In genomic region chr16:70682239-70683145, GRCh38 we compare ENCODE assay signal across 12 cellular contexts. TPM values are rescaled to one million over a fixed set of nuclear protein-coding genes. Genes with fewer than 3 reads are reported as not detected.
DNase-seq lines count a peak whose midpoint lies in the region; ATAC-seq and TF ChIP-seq lines count a peak whose summit lies in the region.
"Had no signal": no experiment of that assay in that cellular context is flagged by ENCODE, and none has a peak within 500 bp of the region (broad histone marks: within the 10 kb centered on the region; RNA-seq: fewer than 3 reads in every experiment).

No MANE protein-coding gene starts in this region.

- peaks cover 21% of the 10 kb centered on the region for H3K4me1 Mint-ChIP-seq in GM23338

- TF ChIP-seq POLR2A in body of pancreas (IDR thresholded peaks at IDR 0.05): no peak

- no peaks in the 10 kb centered on the region for H3K9me2 ChIP-seq in GM23338 (ENCODE audit: insufficient read depth)

- H3K79me2 ChIP-seq in GM23338 (replicated peaks; ENCODE audit: insufficient read depth): no peaks in the 10 kb centered on the region

- H3K27me3 Mint-ChIP-seq in GM23338 (ENCODE audit: insufficient read depth, low read depth, poor library complexity): peaks cover 21% of the 10 kb centered on the region
- H3K27me3 Mint-ChIP-seq: central memory CD8-positive, alpha-beta T cell had no signal

- no peaks in the 10 kb centered on the region for H3K9me3 ChIP-seq in body of pancreas
- H3K9me3 ChIP-seq: neutrophil had no signal

- H2AFZ ChIP-seq in GM23338: no peak overlapping the region

- DNase-seq in GM23338 (ENCODE audit: low spot score): peak; percentile 52
- DNase-seq in body of pancreas: no peak
- peak; percentile 75 for DNase-seq in left lobe of liver (ENCODE audit: low spot score)
- DNase-seq in NCI-H1048 (lab: John Stamatoyannopoulos, UW): no peak
- no peak for DNase-seq in NCI-H82 treated with DMSO at 0.1 percent for 48 hours (lab: John Stamatoyannopoulos, UW; ENCODE audit: unreplicated experiment)
- no peak for DNase-seq in ecto neural progenitor cell (ENCODE audit: low spot score)
- DNase-seq in NCI-H1694 treated with DMSO at 0.1 percent for 48 hours (lab: John Stamatoyannopoulos, UW): no peak
- DNase-seq: NCI-H446, SW 1271 had no signal

- WGBS in body of pancreas, 2 donors: 69 to 70% methylated on average over 14 of the region's 14 CpGs

- no peak overlapping the region for H3K27ac Mint-ChIP-seq in GM23338

- no peak overlapping the region for H3K27ac ChIP-seq in GM23338 (ENCODE audit: low read depth)
- peak overlapping the region in 3 of 4 donors; percentile 45 to 75 (median 52) for H3K27ac ChIP-seq in body of pancreas
- H3K27ac ChIP-seq in skin epidermis: peak overlapping the region in 15 of 21 experiments; percentile 3 to 94 (median 72)
- H3K27ac ChIP-seq: neutrophil had no signal

- ATAC-seq in GM23338 (no peak; the same call in 2 of the 3 replicates), body of pancreas (no peak), left lobe of liver (peak; percentile 46)

- no peak overlapping the region; the same call in 2 of the 3 replicates for H3K4me3 Mint-ChIP-seq in GM23338
- H3K4me3 Mint-ChIP-seq: central memory CD8-positive, alpha-beta T cell had no signal

- H3K4me2 ChIP-seq in GM23338: no peak overlapping the region

- H3K9me3 Mint-ChIP-seq in GM23338: no peaks in the 10 kb centered on the region; the same call in 2 of the 3 replicates
- H3K9me3 Mint-ChIP-seq: central memory CD8-positive, alpha-beta T cell had no signal

- H3K36me3 ChIP-seq in GM23338 (ENCODE audit: insufficient read depth) (no peaks in the 10 kb centered on the region), body of pancreas (replicated peaks in 1 of 2; ENCODE audit: insufficient read depth in 1 of 2, low read depth in 2 of 2) (no peaks in the 10 kb centered on the region)

- peaks cover 15% of the 10 kb centered on the region; the same call in 1 of the 2 replicates for H3F3A ChIP-seq in GM23338 (replicated peaks; ENCODE audit: low read depth)

- intact Hi-C loops in body of pancreas (cut with DNase I): no loop called here

- TF ChIP-seq CTCF in GM23338 (conservative IDR thresholded peaks at IDR 0.05; ENCODE audit: low read depth in 2 of 2): peak in 1 of 2 experiments; percentile 56; a peak in 3 of 4 replicates
- TF ChIP-seq CTCF in body of pancreas (IDR thresholded peaks at IDR 0.05): no peak

- peaks cover 3% of the 10 kb centered on the region; the same call in 1 of the 3 replicates for H3K36me3 Mint-ChIP-seq in GM23338 (ENCODE audit: low read depth)

- peaks cover 4% of the 10 kb centered on the region for H4K20me1 ChIP-seq in GM23338 (replicated peaks; ENCODE audit: insufficient read depth)

- H3K4me3 ChIP-seq in GM23338 (no peak overlapping the region), body of pancreas (no peak overlapping the region), skin epidermis (peak overlapping the region in 1 of 7 experiments; percentile 12)

- H3K27me3 ChIP-seq in GM23338 (ENCODE audit: insufficient read depth) (peaks cover 8% of the 10 kb centered on the region), body of pancreas (no peaks in the 10 kb centered on the region)

- peaks cover 17% of the 10 kb centered on the region for H3K4me1 ChIP-seq in GM23338 (ENCODE audit: insufficient read depth)
- H3K4me1 ChIP-seq in body of pancreas: peaks cover 63% of the 10 kb centered on the region

TF ChIP-seq in GM23338, 12 proteins besides CTCF, POLR2A, EP300 and RAD21 (continues in another document):
- TF ChIP-seq REST (IDR thresholded peaks at IDR 0.05; ENCODE audit: unreplicated experiment): no peak
- TF ChIP-seq ZNF462 (CRISPR knock-in tag; IDR thresholded peaks at IDR 0.05): no peak
- TF ChIP-seq POLR2AphosphoS5 (IDR thresholded peaks at IDR 0.05; ENCODE audit: low read depth): no peak
- TF ChIP-seq ZNF331 (CRISPR knock-in tag; IDR thresholded peaks at IDR 0.05; ENCODE audit: low read depth): no peak

RNA-seq across cellular contexts. Expression of gene MTSS2, which starts 3.4 kb away (rescaled TPM):
- 16.5 and 19.6 TPM in 2 replicates for total RNA-seq in GM23338 (2014; rRNA removed; shearing (Covaris generic))
- polyA plus RNA-seq in GM23338 (2016; fragmentation: Nextera tagmentation; extraction: Ambion mirVana): 1.6 and 1.9 TPM in 2 replicates
- total RNA-seq in body of pancreas (10 to 100 TPM in 1 of 2 donors, 1 to 10 TPM in 1; 8.8 to 23.4 TPM), left lobe of liver (58.1 TPM)

RNA-seq across cellular contexts. Expression of gene IL34, which starts 36.1 kb away (rescaled TPM):
- total RNA-seq in GM23338 (2014; rRNA removed; shearing (Covaris generic)): 4.6 and 6.6 TPM in 2 replicates
- 3.1 and 4.3 TPM in 2 replicates for polyA plus RNA-seq in GM23338 (2016; fragmentation: Nextera tagmentation; extraction: Ambion mirVana)
- 1 to 10 TPM in 1 of 2 donors, under 1 TPM in 1; 0.78 to 3.0 TPM for total RNA-seq in body of pancreas
- total RNA-seq in left lobe of liver: 0.58 TPM

Comparison
In these comparisons a context has a peak if more than half of its experiments do, and no peak if none do; other contexts are left out.
1. DNase-seq: peak in GM23338 (single experiment) and left lobe of liver (single experiment); none in body of pancreas (0 of 4), NCI-H1048 (single experiment), NCI-H82 treated with DMSO at 0.1 percent for 48 hours (single experiment), ecto neural progenitor cell (single experiment) and NCI-H1694 treated with DMSO at 0.1 percent for 48 hours (single experiment).